Comparison of ENCODE assay signal across 8 cellular contexts in the genomic region with DNA sequence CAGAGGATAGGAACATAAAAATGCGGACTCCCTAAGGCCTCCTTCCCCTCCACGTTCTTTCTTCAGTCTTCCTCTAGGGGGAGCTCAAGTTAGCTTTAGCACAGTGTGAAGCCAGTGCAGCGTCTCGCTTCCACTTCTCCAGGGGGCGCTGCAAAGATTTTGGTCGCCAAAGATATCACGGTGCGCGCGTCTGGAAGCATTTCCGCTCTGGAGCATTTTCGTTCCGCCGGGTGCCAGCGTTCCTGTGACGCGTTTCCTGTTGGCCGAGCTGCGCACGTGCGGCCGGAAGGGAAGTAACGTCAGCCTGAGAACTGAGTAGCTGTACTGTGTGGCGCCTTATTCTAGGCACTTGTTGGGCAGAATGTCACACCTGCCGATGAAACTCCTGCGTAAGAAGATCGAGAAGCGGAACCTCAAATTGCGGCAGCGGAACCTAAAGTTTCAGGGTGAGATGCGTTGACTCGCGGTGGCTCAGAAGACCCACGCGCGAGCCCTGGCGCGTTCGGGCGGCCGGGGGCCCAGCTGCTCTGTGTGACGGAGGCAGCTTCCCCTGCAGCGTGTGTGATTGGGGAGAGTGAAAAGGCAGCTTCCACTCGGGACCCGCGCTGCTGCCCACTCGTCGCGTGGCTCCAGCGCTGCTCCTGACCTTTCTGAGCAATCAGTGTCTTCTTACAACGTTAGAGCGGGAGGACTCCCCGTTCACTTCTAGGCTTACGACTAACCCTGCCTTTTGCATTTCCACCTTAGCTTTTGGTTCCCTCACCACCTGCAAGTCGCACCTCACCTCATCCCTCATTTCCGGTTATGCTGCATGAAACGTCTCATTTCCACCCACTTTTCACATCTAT. TPM values are rescaled to one million over a fixed set of nuclear protein-coding genes. Genes with fewer than 3 reads are reported as not detected.
A peak's percentile ranks its signal among the peaks of the same experiment; 100 is the strongest.
DNase-seq lines count a peak whose midpoint lies in the region; ATAC-seq, FAIRE-seq and TF ChIP-seq lines count a peak whose summit lies in the region.

A gene (plus strand): TSS at position 275 of the 848 bp plus-strand sequence. CDS start 87 bp downstream, at position 362.

- H3K9me3 ChIP-seq in BLaER1 = no peaks in the 10 kb centered on the region

- DNase-seq in GM19239 (ENCODE audit: insufficient read length, low spot score) = peak; percentile 57
- peak; percentile 97 to 99 for DNase-seq in NCI-H526 (lab: John Stamatoyannopoulos, UW)
- peak; percentile 99 for DNase-seq in activated CD4-positive, alpha-beta T cell treated with anti-CD3 and anti-CD28 coated beads, Interleukin-2, amount 10 ng/mL, durations not matched to agents 24 days and 14 days
- peak; percentile 98 for DNase-seq in coronary artery (ENCODE audit: low spot score)
- DNase-seq in left colon = peak; percentile 97 to 98
- peak; percentile 96 to 99 for DNase-seq in stimulated activated CD4-positive, alpha-beta T cell treated with anti-CD3 and anti-CD28 coated beads, Interleukin-2, amount 100 ng/mL, for 24 hours

- no peaks in the 10 kb centered on the region for H3K9me3 Mint-ChIP-seq in activated CD4-positive, alpha-beta T cell treated with anti-CD3 and anti-CD28 coated beads, Interleukin-2, amount 10 ng/mL, durations not matched to agents 24 days and 14 days

- peaks cover 26% of the 10 kb centered on the region for H3K4me1 ChIP-seq in BLaER1

- peaks cover 31% of the 10 kb centered on the region for H3K36me3 ChIP-seq in BLaER1

- FAIRE-seq in GM19239 (lab: Jason Lieb, UNC) = peak; percentile 100

- peaks cover 35% of the 10 kb centered on the region for H3K36me3 Mint-ChIP-seq in activated CD4-positive, alpha-beta T cell treated with anti-CD3 and anti-CD28 coated beads, Interleukin-2, amount 10 ng/mL, durations not matched to agents 24 days and 14 days (ENCODE audit: low read depth)

- H3K27ac ChIP-seq in BLaER1 (peak within 1 kb of the TSS; percentile 98), coronary artery (peak within 1 kb of the TSS; percentile 75 to 93)

- H3K4me3 ChIP-seq in BLaER1 = peak within 1 kb of the TSS; percentile 96
- peak within 1 kb of the TSS; percentile 94 for H3K4me3 ChIP-seq in coronary artery

- ATAC-seq in HG03460 (IDR thresholded peaks at IDR 0.05; ENCODE audit: unreplicated experiment) = peak; percentile 98
- ATAC-seq in left colon = peak; percentile 100

- H3K27ac Mint-ChIP-seq in activated CD4-positive, alpha-beta T cell treated with anti-CD3 and anti-CD28 coated beads, Interleukin-2, amount 10 ng/mL, durations not matched to agents 24 days and 14 days = peak within 1 kb of the TSS; percentile 95

- peaks cover 48% of the 10 kb centered on the region for H4K20me1 ChIP-seq in BLaER1

- H3K4me1 Mint-ChIP-seq in activated CD4-positive, alpha-beta T cell treated with anti-CD3 and anti-CD28 coated beads, Interleukin-2, amount 10 ng/mL, durations not matched to agents 24 days and 14 days = peaks cover 30% of the 10 kb centered on the region

- peak within 1 kb of the TSS; percentile 97 for H3K9ac ChIP-seq in BLaER1

- TF ChIP-seq CTCF in coronary artery (IDR thresholded peaks at IDR 0.05) = peak; percentile 98

- peak within 1 kb of the TSS; percentile 97 for H3K4me3 Mint-ChIP-seq in activated CD4-positive, alpha-beta T cell treated with anti-CD3 and anti-CD28 coated beads, Interleukin-2, amount 10 ng/mL, durations not matched to agents 24 days and 14 days

- peak within 1 kb of the TSS; percentile 95 for H3K4me2 ChIP-seq in BLaER1

- intact Hi-C loops in activated CD4-positive, alpha-beta T cell treated with anti-CD3 and anti-CD28 coated beads, Interleukin-2, amount 10 ng/mL, durations not matched to agents 24 days and 14 days (cut with micrococcal nuclease) = loop anchor here (1.0 to 2.0 kb wide), 4 partner anchors 189 to 370 kb away; a partner anchor contains a TSS
- intact Hi-C loops in left colon (cut with DNase I, micrococcal nuclease) = loop anchor here in 1 of 2 donors (10.0 kb wide), 1 partner anchor 270 kb away; a partner anchor contains a TSS

- no peaks in the 10 kb centered on the region for H3K27me3 Mint-ChIP-seq in activated CD4-positive, alpha-beta T cell treated with anti-CD3 and anti-CD28 coated beads, Interleukin-2, amount 10 ng/mL, durations not matched to agents 24 days and 14 days

- no peaks in the 10 kb centered on the region for H3K27me3 ChIP-seq in BLaER1

RNA-seq across cellular contexts. Expression of the gene that starts here (rescaled TPM):
- 150 and 157 TPM in 2 replicates for total RNA-seq in activated CD4-positive, alpha-beta T cell treated with anti-CD3 and anti-CD28 coated beads, Interleukin-2, amount 10 ng/mL, durations not matched to agents 24 days and 14 days
- total RNA-seq in left colon = 10 to 100 TPM; 35.5 to 37.0 TPM

Comparison
In these comparisons a context has a peak if more than half of its experiments do, and no peak if none do; other contexts are left out.
1. Peak in every context shown above with its lines: DNase-seq, ATAC-seq, H3K4me3 ChIP-seq and H3K27ac ChIP-seq.